Comparison of ENCODE assay signal across 8 cellular contexts in genomic region chr17:40362696-40363479, GRCh38. TPM values are rescaled to one million over a fixed set of nuclear protein-coding genes. Genes with fewer than 3 reads are reported as not detected.
A peak's percentile ranks its signal among the peaks of the same experiment; 100 is the strongest.
DNase-seq lines count a peak whose midpoint lies in the region; TF ChIP-seq lines count a peak whose summit lies in the region.

No MANE protein-coding gene starts in this region.

- no peak overlapping the region for H2BK5ac ChIP-seq in trophoblast cell (ENCODE audit: low read depth, low read length, poor library complexity)

- peaks cover 0 to 22% (median 8%) of the 10 kb centered on the region in 4 donors for H3K4me1 ChIP-seq in Peyer's patch
- peaks cover 6 to 10% of the 10 kb centered on the region in 2 experiments for H3K4me1 ChIP-seq in trophoblast cell (ENCODE audit: control insufficient read depth in 1 of 2, insufficient read depth in 2 of 2, low read length in 2 of 2)

- peak overlapping the region; percentile 53 for H2AFZ ChIP-seq in trophoblast cell (ENCODE audit: insufficient read depth, low read length, poor library complexity)

- H3K27me3 ChIP-seq in Peyer's patch (no peaks in the 10 kb centered on the region), trophoblast cell (ENCODE audit: insufficient read depth, low read length) (peaks cover 3% of the 10 kb centered on the region)

- DNase-seq in AG10803 (ENCODE audit: low read depth) (peak; percentile 73), HK-2 (ENCODE audit: unreplicated experiment) (peak; percentile 89), Peyer's patch (peak; percentile 56 to 87 (median 85)), fibroblast of villous mesenchyme (ENCODE audit: low read depth) (peak; percentile 76), trophoblast cell (peak; percentile 70 to 86), ureter (ENCODE audit: low spot score) (peak; percentile 83)
- peak; percentile 85 for DNase-seq in activated T-helper 1 cell treated with anti-CD3 and anti-CD28 coated beads, Interleukin-12 subunit alpha, Interleukin-12 subunit beta, Interleukin-2, Interleukin-4 antibody, amounts not matched to agents 30 ng/mL and 10 ng/mL and 1 ng/mL, durations not matched to agents 14 hours and 24 hours and 36 hours (ENCODE audit: low spot score)

- peak overlapping the region; percentile 85 for H4K8ac ChIP-seq in trophoblast cell (ENCODE audit: low read depth, low read length)

- peak overlapping the region; percentile 59 for H3K14ac ChIP-seq in trophoblast cell (ENCODE audit: low read length)

- no peaks in the 10 kb centered on the region for H3K9me3 Mint-ChIP-seq in activated T-helper 1 cell treated with anti-CD3 and anti-CD28 coated beads, Interleukin-12 subunit alpha, Interleukin-12 subunit beta, Interleukin-2, Interleukin-4 antibody, amounts not matched to agents 30 ng/mL and 10 ng/mL and 1 ng/mL, durations not matched to agents 14 hours and 24 hours and 36 hours

- H3K79me2 ChIP-seq in trophoblast cell (ENCODE audit: control insufficient read depth, insufficient read depth, low read length, poor library complexity) = peaks cover 5% of the 10 kb centered on the region

- H3K4me3 ChIP-seq in AG10803 (ENCODE audit: low read length) = peak overlapping the region; percentile 63
- peak overlapping the region; percentile 31 to 74 (median 64) for H3K4me3 ChIP-seq in Peyer's patch
- peak overlapping the region; percentile 62 for H3K4me3 ChIP-seq in fibroblast of villous mesenchyme (ENCODE audit: low read depth, low read length)
- H3K4me3 ChIP-seq in trophoblast cell (ENCODE audit: low read depth, low read length) = peak overlapping the region; percentile 78

- peak overlapping the region in 1 of 4 donors; percentile 49 for H3K27ac ChIP-seq in Peyer's patch
- H3K27ac ChIP-seq in trophoblast cell (ENCODE audit: low read depth, low read length) = no peak overlapping the region

- no CpG with 5 or more reads among the region's 112 CpGs for WGBS in trophoblast cell (ENCODE audit: extremely low coverage, insufficient coverage, insufficient read length)

- in situ Hi-C loops in GM18951 (cut with MboI; ENCODE audit: low sequenced_read_pairs, unreplicated experiment) = no loop called here

- peak overlapping the region; percentile 0 for H3K4ac ChIP-seq in trophoblast cell (ENCODE audit: low read depth, low read length)

- H3K4me2 ChIP-seq in trophoblast cell (ENCODE audit: low read length) = peak overlapping the region; percentile 98

- H3K9me3 ChIP-seq in Peyer's patch (no peaks in the 10 kb centered on the region), trophoblast cell (ENCODE audit: insufficient read depth, low read depth, low read length) (peaks cover 2% of the 10 kb centered on the region)

- peak overlapping the region; percentile 84 for H3K27ac Mint-ChIP-seq in activated T-helper 1 cell treated with anti-CD3 and anti-CD28 coated beads, Interleukin-12 subunit alpha, Interleukin-12 subunit beta, Interleukin-2, Interleukin-4 antibody, amounts not matched to agents 30 ng/mL and 10 ng/mL and 1 ng/mL, durations not matched to agents 14 hours and 24 hours and 36 hours

- intact Hi-C loops in activated T-helper 1 cell treated with anti-CD3 and anti-CD28 coated beads, Interleukin-12 subunit alpha, Interleukin-12 subunit beta, Interleukin-2, Interleukin-4 antibody, amounts not matched to agents 30 ng/mL and 10 ng/mL and 1 ng/mL, durations not matched to agents 14 hours and 24 hours and 36 hours (cut with micrococcal nuclease) = loop anchor here (1.0 to 2.0 kb wide), 5 partner anchors 32 to 197 kb away; no protein-coding TSS in a partner anchor

- peak overlapping the region; percentile 24 for H3K9ac ChIP-seq in trophoblast cell (ENCODE audit: low read length)

- H3K23ac ChIP-seq in trophoblast cell (ENCODE audit: low read length) = no peak overlapping the region

- TF ChIP-seq CTCF in AG10803 (conservative IDR thresholded peaks at IDR 0.05; ENCODE audit: low read length) (peak; percentile 58), Peyer's patch (IDR thresholded peaks at IDR 0.05) (peak in 5 of 6 experiments; percentile 37 to 74 (median 66)), fibroblast of villous mesenchyme (IDR thresholded peaks at IDR 0.05; ENCODE audit: insufficient read depth, low read depth, low read length) (peak; percentile 65)

- H3K27me3 Mint-ChIP-seq in activated T-helper 1 cell treated with anti-CD3 and anti-CD28 coated beads, Interleukin-12 subunit alpha, Interleukin-12 subunit beta, Interleukin-2, Interleukin-4 antibody, amounts not matched to agents 30 ng/mL and 10 ng/mL and 1 ng/mL, durations not matched to agents 14 hours and 24 hours and 36 hours (ENCODE audit: insufficient read depth) = peaks cover 1% of the 10 kb centered on the region

- no peak overlapping the region for H2AK5ac ChIP-seq in trophoblast cell (ENCODE audit: low read length)

- H2BK120ac ChIP-seq in trophoblast cell (ENCODE audit: insufficient read depth, low read length, poor library complexity) = peak overlapping the region; percentile 19

- H2BK12ac ChIP-seq in trophoblast cell (ENCODE audit: low read length) = no peak overlapping the region

- no peaks in the 10 kb centered on the region for H3K36me3 ChIP-seq in Peyer's patch
- H3K36me3 ChIP-seq in trophoblast cell (ENCODE audit: control insufficient read depth in 1 of 2, insufficient read depth in 2 of 2, low read length in 2 of 2) = no peaks in the 10 kb centered on the region

- peaks cover 14% of the 10 kb centered on the region for H3K4me1 Mint-ChIP-seq in activated T-helper 1 cell treated with anti-CD3 and anti-CD28 coated beads, Interleukin-12 subunit alpha, Interleukin-12 subunit beta, Interleukin-2, Interleukin-4 antibody, amounts not matched to agents 30 ng/mL and 10 ng/mL and 1 ng/mL, durations not matched to agents 14 hours and 24 hours and 36 hours (ENCODE audit: low read depth)

- H4K91ac ChIP-seq in trophoblast cell (ENCODE audit: low read depth, low read length) = peak overlapping the region; percentile 78

- H3K79me1 ChIP-seq in trophoblast cell (ENCODE audit: low read length) = peaks cover 6% of the 10 kb centered on the region

- peak overlapping the region; percentile 78 for H3K4me3 Mint-ChIP-seq in activated T-helper 1 cell treated with anti-CD3 and anti-CD28 coated beads, Interleukin-12 subunit alpha, Interleukin-12 subunit beta, Interleukin-2, Interleukin-4 antibody, amounts not matched to agents 30 ng/mL and 10 ng/mL and 1 ng/mL, durations not matched to agents 14 hours and 24 hours and 36 hours

- TF ChIP-seq POLR2A in GM18951 (IDR thresholded peaks at IDR 0.05; ENCODE audit: extremely low read depth, insufficient read depth, insufficient read length) = peak; percentile 38
- TF ChIP-seq POLR2A in Peyer's patch (IDR thresholded peaks at IDR 0.05) = no peak

- no peaks in the 10 kb centered on the region for H3K36me3 Mint-ChIP-seq in activated T-helper 1 cell treated with anti-CD3 and anti-CD28 coated beads, Interleukin-12 subunit alpha, Interleukin-12 subunit beta, Interleukin-2, Interleukin-4 antibody, amounts not matched to agents 30 ng/mL and 10 ng/mL and 1 ng/mL, durations not matched to agents 14 hours and 24 hours and 36 hours (ENCODE audit: low read depth)

- peak overlapping the region; percentile 5 for H4K12ac ChIP-seq in trophoblast cell (ENCODE audit: low read depth, low read length)

- peak overlapping the region; percentile 51 for H3K18ac ChIP-seq in trophoblast cell (ENCODE audit: low read length)

RNA-seq across cellular contexts. Expression of gene GJD3, which starts 1.6 kb away (rescaled TPM):
- total RNA-seq in Peyer's patch (1 to 10 TPM in 1 of 4 donors, not detected in 3; 1.6 TPM), fibroblast of villous mesenchyme (2.2 and 2.9 TPM in 2 replicates), ureter (2.0 TPM)
- total RNA-seq in activated T-helper 1 cell treated with anti-CD3 and anti-CD28 coated beads, Interleukin-12 subunit alpha, Interleukin-12 subunit beta, Interleukin-2, Interleukin-4 antibody, amounts not matched to agents 30 ng/mL and 10 ng/mL and 1 ng/mL, durations not matched to agents 14 hours and 24 hours and 36 hours = 0.44 and 0.56 TPM in 2 replicates
- 1.4 and 2.0 TPM in 2 replicates for polyA plus RNA-seq in trophoblast cell (2013)

RNA-seq across cellular contexts. Expression of gene RARA, which starts 53.9 kb away (rescaled TPM):
- total RNA-seq in Peyer's patch = 10 to 100 TPM; 46.2 to 93.3 (median 72.1) TPM
- 19.3 and 19.9 TPM in 2 replicates for total RNA-seq in activated T-helper 1 cell treated with anti-CD3 and anti-CD28 coated beads, Interleukin-12 subunit alpha, Interleukin-12 subunit beta, Interleukin-2, Interleukin-4 antibody, amounts not matched to agents 30 ng/mL and 10 ng/mL and 1 ng/mL, durations not matched to agents 14 hours and 24 hours and 36 hours
- 20.3 and 23.5 TPM in 2 replicates for total RNA-seq in fibroblast of villous mesenchyme
- polyA plus RNA-seq in trophoblast cell (2013) = 15.0 and 15.5 TPM in 2 replicates
- 34.9 TPM for total RNA-seq in ureter

RNA-seq across cellular contexts. Expression of gene TOP2A, which starts 54.8 kb away (rescaled TPM):
- total RNA-seq in Peyer's patch = 10 to 100 TPM; 11.8 to 32.2 (median 16.5) TPM
- 161 and 174 TPM in 2 replicates for total RNA-seq in activated T-helper 1 cell treated with anti-CD3 and anti-CD28 coated beads, Interleukin-12 subunit alpha, Interleukin-12 subunit beta, Interleukin-2, Interleukin-4 antibody, amounts not matched to agents 30 ng/mL and 10 ng/mL and 1 ng/mL, durations not matched to agents 14 hours and 24 hours and 36 hours
- total RNA-seq in fibroblast of villous mesenchyme = 39.9 and 105 TPM in 2 replicates
- polyA plus RNA-seq in trophoblast cell (2013) = 98.7 and 104 TPM in 2 replicates
- 2.9 TPM for total RNA-seq in ureter
